In the genomic region with DNA sequence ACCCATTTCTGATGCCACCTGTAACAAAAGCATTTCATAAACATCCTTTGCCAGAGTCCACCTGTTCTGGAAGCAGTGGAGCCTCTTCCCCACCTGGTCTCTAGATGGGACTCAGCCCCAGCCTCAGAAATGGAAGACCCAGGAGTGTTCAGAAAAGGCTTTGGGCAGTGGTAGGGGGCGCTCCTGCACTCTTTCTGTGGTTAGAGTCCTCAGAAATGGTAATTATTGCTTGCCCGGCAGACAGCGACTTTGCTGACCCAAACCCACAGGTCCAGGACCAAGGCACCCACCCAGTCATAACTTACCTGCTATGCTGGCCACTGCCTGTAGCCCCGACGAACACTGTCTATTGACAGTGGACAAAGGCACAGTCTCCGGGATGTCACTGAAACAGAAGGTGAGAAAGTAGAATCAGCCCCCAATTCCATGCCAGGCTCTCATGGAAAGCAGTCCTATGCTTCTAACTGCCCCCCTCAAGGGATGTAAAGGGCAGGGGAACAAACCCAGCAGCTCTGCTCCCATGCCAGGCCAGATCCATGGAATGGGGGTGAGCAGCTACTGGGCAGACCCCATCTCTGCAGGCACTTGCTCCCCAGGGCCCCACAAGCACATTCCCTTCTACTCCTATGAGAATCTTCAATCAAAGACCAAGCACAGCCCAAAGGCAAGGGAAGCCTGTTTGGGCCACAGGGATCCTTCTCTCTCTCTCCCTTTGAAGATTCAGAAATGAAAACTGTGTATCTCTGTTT, we compare ENCODE assay signal across 9 cellular contexts. TPM values are rescaled to one million over a fixed set of nuclear protein-coding genes. Genes with fewer than 3 reads are reported as not detected.
A peak's percentile ranks its signal among the peaks of the same experiment; 100 is the strongest.
DNase-seq lines count a peak whose midpoint lies in the region; ATAC-seq and TF ChIP-seq lines count a peak whose summit lies in the region.
"Had no signal": no experiment of that assay in that cellular context is flagged by ENCODE, and none has a peak within 500 bp of the region (broad histone marks: within the 10 kb centered on the region; RNA-seq: fewer than 3 reads in every experiment).

No MANE protein-coding gene starts in this region.

- DNase-seq in NCI-H748 (lab: John Stamatoyannopoulos, UW; ENCODE audit: unreplicated experiment) (peak; percentile 19), NCI-H748 treated with DMSO at 0.1 percent for 48 hours (lab: John Stamatoyannopoulos, UW) (no peak), NB4 (ENCODE audit: low read depth) (peak; percentile 57), astrocyte of the spinal cord (ENCODE audit: low read depth, low spot score) (peak; percentile 45), neural progenitor cell (ENCODE audit: low spot score) (peak; percentile 77)

- H3K9me3 ChIP-seq in neural progenitor cell (ENCODE audit: low read depth), result no peaks in the 10 kb centered on the region
- H3K9me3 ChIP-seq: BLaER1 had no signal

- H3K36me3 ChIP-seq in neural progenitor cell, result no peaks in the 10 kb centered on the region

- no peak overlapping the region for H3K27ac ChIP-seq in neural progenitor cell
- H3K27ac ChIP-seq: BLaER1 had no signal

- H2AFZ ChIP-seq in neural progenitor cell (replicated peaks), result no peak overlapping the region

- H3K4me3 ChIP-seq in NB4 (ENCODE audit: low read depth, low read length) (no peak overlapping the region), astrocyte of the spinal cord (ENCODE audit: low read depth, low read length) (no peak overlapping the region), neural progenitor cell (no peak overlapping the region)
- H3K4me3 ChIP-seq: BLaER1 had no signal

- TF ChIP-seq CTCF in NB4 (IDR thresholded peaks at IDR 0.05; ENCODE audit: low read depth, low read length) (peak; percentile 76), astrocyte of the spinal cord (IDR thresholded peaks at IDR 0.05; ENCODE audit: low read depth, low read length) (peak; percentile 77), neural progenitor cell (IDR thresholded peaks at IDR 0.05) (peak; percentile 79)

- H3K79me2 ChIP-seq in neural progenitor cell (ENCODE audit: low read depth), result peaks cover 10% of the 10 kb centered on the region

- H3K4me3 Mint-ChIP-seq in neural progenitor cell, result no peak overlapping the region

- H3K27me3 Mint-ChIP-seq in neural progenitor cell (ENCODE audit: insufficient read depth, low read depth), result no peaks in the 10 kb centered on the region

- in situ Hi-C loops in astrocyte of the spinal cord (cut with HindIII; ENCODE audit: low sequenced_read_pairs), result no loop called here

- peaks cover 12% of the 10 kb centered on the region for H3K36me3 Mint-ChIP-seq in neural progenitor cell

- H3K27ac Mint-ChIP-seq in neural progenitor cell, result no peak overlapping the region

- no peak overlapping the region for H3K9ac ChIP-seq in neural progenitor cell
- H3K9ac ChIP-seq: BLaER1 had no signal

- TF ChIP-seq POLR2A in NB4 (IDR thresholded peaks at IDR 0.05; ENCODE audit: extremely low read depth, insufficient read length), result no peak

- peaks cover 15% of the 10 kb centered on the region for H3K4me1 Mint-ChIP-seq in neural progenitor cell

- no peak for ATAC-seq in GM18870 (IDR thresholded peaks at IDR 0.05; ENCODE audit: unreplicated experiment)
- ATAC-seq in HG03571 (IDR thresholded peaks at IDR 0.05; ENCODE audit: unreplicated experiment), result no peak
- ATAC-seq in HG02759 (IDR thresholded peaks at IDR 0.05; ENCODE audit: unreplicated experiment), result no peak

- peaks cover 6% of the 10 kb centered on the region for H3K4me1 ChIP-seq in neural progenitor cell

- H4K20me1 ChIP-seq in neural progenitor cell (ENCODE audit: low read depth), result peaks cover 26% of the 10 kb centered on the region

- no peak overlapping the region for H3K4me2 ChIP-seq in neural progenitor cell

- no peaks in the 10 kb centered on the region for H3F3A ChIP-seq in neural progenitor cell (ENCODE audit: low read depth)

- no peaks in the 10 kb centered on the region for H3K27me3 ChIP-seq in neural progenitor cell
- H3K27me3 ChIP-seq: BLaER1 had no signal

- no peaks in the 10 kb centered on the region for H3K9me3 Mint-ChIP-seq in neural progenitor cell

RNA-seq across cellular contexts. Expression of gene ACAA1, which starts 5.1 kb away (rescaled TPM):
- 3.3 and 13.3 TPM in 2 replicates for total RNA-seq in neural progenitor cell (ENCODE audit: low replicate concordance)

RNA-seq across cellular contexts. Expression of gene MYD88, which starts 6.7 kb away (rescaled TPM):
- 3.1 and 5.5 TPM in 2 replicates for total RNA-seq in neural progenitor cell (ENCODE audit: low replicate concordance)

RNA-seq across cellular contexts. Expression of gene OXSR1, which starts 33.5 kb away (rescaled TPM):
- total RNA-seq in neural progenitor cell (ENCODE audit: low replicate concordance), result 60.2 and 65.8 TPM in 2 replicates
